In the genomic region with DNA sequence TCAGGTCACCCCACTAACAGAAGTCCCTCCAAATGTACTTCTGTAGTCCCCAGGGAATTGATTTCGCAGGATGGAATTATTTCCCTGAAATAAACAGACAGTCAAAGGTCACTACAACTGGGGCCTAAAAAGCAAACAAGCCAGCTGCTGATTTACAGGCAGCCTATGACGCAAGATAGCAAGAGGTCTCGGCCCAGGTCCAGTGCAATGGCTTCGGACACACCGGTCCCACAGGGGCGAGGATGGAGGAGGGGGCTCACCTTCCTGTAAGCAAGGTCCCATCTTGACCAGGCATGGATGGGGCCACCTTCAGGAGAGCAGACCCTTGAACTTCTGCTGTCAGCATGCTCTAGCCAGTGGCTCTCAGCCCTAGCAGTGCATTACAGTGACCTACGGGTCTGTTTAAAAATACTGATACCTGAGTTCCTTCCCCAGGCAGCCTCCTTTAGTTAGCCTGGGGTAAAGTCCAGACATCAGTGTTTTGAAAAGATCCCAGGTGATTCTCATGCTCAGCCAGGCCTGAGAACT, we compare ENCODE assay signal across 1 cellular context.
TF ChIP-seq lines count a peak whose summit lies in the region.

No MANE protein-coding gene starts in this region.

TF ChIP-seq in H1, 55 proteins besides CTCF, POLR2A, EP300 and RAD21:
- TF ChIP-seq RBBP5 (IDR thresholded peaks at IDR 0.05; ENCODE audit: borderline replicate concordance, low read depth, low read length) (no peak), SUZ12 (IDR thresholded peaks at IDR 0.05; ENCODE audit: low read length) (no peak), BACH1 (IDR thresholded peaks at IDR 0.05; ENCODE audit: low read length) (no peak), POLR2AphosphoS5 (IDR thresholded peaks at IDR 0.05; ENCODE audit: low read depth, low read length) (no peak), TAF7 (optimal IDR thresholded peaks at IDR 0.05; ENCODE audit: borderline replicate concordance, low read depth, low read length) (no peak), RFX5 (IDR thresholded peaks at IDR 0.05; ENCODE audit: borderline replicate concordance, low read depth, low read length) (no peak), POU5F1 (IDR thresholded peaks at IDR 0.05; ENCODE audit: low read depth, low read length) (no peak), KDM5A (IDR thresholded peaks at IDR 0.05; ENCODE audit: low read length) (no peak), KDM1A (IDR thresholded peaks at IDR 0.05; ENCODE audit: borderline replicate concordance, low read length) (no peak), CHD2 (IDR thresholded peaks at IDR 0.05; ENCODE audit: low read length) (no peak)
- TF ChIP-seq, protein P1, sequence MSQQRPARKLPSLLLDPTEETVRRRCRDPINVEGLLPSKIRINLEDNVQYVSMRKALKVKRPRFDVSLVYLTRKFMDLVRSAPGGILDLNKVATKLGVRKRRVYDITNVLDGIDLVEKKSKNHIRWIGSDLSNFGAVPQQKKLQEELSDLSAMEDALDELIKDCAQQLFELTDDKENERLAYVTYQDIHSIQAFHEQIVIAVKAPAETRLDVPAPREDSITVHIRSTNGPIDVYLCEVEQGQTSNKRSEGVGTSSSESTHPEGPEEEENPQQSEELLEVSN (IDR thresholded peaks at IDR 0.05) = no peak
